In the genomic region with DNA sequence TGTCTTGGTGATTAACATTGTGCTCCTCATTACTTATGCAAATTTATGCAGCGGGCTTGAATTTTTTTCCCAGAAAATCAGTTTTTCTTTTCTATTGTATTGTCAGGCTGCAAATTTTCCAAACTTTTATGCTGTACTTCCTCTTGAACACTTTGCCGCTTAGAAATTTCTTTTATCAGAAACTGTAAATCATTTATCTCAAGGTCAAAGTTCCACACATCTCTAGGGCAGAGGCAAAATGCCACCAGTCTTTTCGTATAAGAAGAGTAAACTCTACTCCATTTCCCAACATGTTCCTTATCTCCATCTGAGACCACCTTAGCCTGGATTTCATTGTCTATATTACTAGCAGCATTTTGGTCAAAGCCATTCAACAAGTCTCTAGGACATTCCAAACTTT, we compare ENCODE assay signal across 8 cellular contexts.
"Had no signal": no experiment of that assay in that cellular context is flagged by ENCODE, and none has a peak within 500 bp of the region (broad histone marks: within the 10 kb centered on the region; RNA-seq: fewer than 3 reads in every experiment).

No MANE protein-coding gene starts in this region.

- ATAC-seq: GM12878 had no signal

- FAIRE-seq: G401.6, GM12878, GM12891, GM12892, GM18507, GM19239 had no signal

- DNase-seq: GDM1, GF-D8 had no signal

- H3K4me3 ChIP-seq: GM12878 had no signal
